8 cellular contexts compared by ENCODE assay signal in the genomic region with DNA sequence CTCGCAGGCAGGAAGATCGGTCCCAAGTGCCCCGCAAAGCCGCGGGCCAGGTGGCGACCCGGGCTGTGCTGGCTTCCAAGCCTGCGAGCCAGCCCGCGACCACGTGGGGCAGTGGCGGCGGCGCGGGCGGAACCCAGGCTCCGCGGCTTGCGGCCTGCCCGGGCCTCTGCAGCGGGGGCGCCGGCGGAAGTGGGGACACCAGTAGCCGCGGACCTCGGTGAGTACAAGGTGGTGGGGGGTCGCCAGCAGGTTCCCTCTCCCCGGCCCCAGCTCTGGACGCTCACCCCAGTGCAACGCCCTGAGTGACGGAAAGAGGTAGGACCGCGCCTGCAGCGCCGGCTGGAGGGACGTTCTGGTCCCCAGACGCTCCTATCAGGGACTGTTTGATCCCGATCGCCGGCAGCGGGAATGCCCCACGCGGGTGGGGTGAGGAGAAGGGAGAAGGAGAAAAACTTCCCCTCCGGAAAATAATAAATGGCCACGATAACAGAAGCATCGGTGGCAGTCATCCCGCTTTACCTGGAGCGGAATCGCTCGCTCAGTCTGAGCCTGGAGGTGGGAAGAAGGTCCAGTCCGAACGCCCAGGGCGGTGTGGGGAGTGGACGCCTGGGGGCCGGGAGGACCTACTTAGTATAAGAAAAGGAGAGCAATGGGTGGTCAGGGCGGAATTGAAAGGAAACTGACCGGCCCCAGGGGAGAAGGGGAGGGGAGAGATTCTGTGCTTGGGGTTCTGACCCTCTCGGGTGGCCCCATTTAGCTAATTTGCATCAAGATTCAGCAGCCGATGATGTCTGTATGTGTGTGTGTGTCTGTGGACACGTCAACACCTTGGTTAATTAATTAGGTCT. TPM values are rescaled to one million over a fixed set of nuclear protein-coding genes. Genes with fewer than 3 reads are reported as not detected.
DNase-seq lines count a peak whose midpoint lies in the region; ATAC-seq and TF ChIP-seq lines count a peak whose summit lies in the region.

Gene GEMIN7 (plus strand): TSS at position 198 of the 848 bp plus-strand sequence. CDS start 10,855 bp downstream, outside the sequence.

- H3K36me3 ChIP-seq in colonic mucosa: no peaks in the 10 kb centered on the region

- TF ChIP-seq CTCF in colonic mucosa (IDR thresholded peaks at IDR 0.05): no peak

- no peaks in the 10 kb centered on the region for H3K9me3 ChIP-seq in colonic mucosa

- intact Hi-C loops in colonic mucosa (cut with DNase I): no loop called here
- intact Hi-C loops in left colon (cut with DNase I, micrococcal nuclease): no loop called here

- ATAC-seq in HG02759 (IDR thresholded peaks at IDR 0.05; ENCODE audit: unreplicated experiment): peak; percentile 32
- peak; percentile 51 for ATAC-seq in left colon
- ATAC-seq in GM18870 (IDR thresholded peaks at IDR 0.05; ENCODE audit: unreplicated experiment): no peak

- H3K27ac ChIP-seq in colonic mucosa: peak within 1 kb of the TSS; percentile 68

- H3K27me3 ChIP-seq in colonic mucosa: no peaks in the 10 kb centered on the region

- H3K4me3 ChIP-seq in colonic mucosa: peak within 1 kb of the TSS; percentile 78

- peaks cover 21% of the 10 kb centered on the region for H3K4me1 ChIP-seq in colonic mucosa

- DNase-seq in D341Med (ENCODE audit: low spot score): peak; percentile 92
- peak; percentile 44 for DNase-seq in NCI-H460 (ENCODE audit: extremely low read depth, low read depth)
- DNase-seq in activated CD4-positive, alpha-beta T cell treated with anti-CD3 and anti-CD28 coated beads for 4 hours: peak; percentile 72 to 81
- peak; percentile 72 for DNase-seq in colonic mucosa
- peak; percentile 64 to 81 for DNase-seq in left colon
- DNase-seq in stimulated activated CD4-positive, alpha-beta T cell treated with anti-CD3 and anti-CD28 coated beads, Interleukin-1b, Interleukin-23, amount 100 ng/mL, for 48 hours: peak; percentile 86

- peak within 1 kb of the TSS; percentile 75 to 99 for H3K9ac ChIP-seq in colonic mucosa (ENCODE audit: low read depth in 2 of 2, low read length in 2 of 2)

RNA-seq across cellular contexts. Expression of gene GEMIN7, which starts in this region (rescaled TPM):
- 20.2 and 24.5 TPM in 2 replicates for total RNA-seq in NCI-H460 (2014; rRNA removed; shearing (Covaris generic))
- polyA plus RNA-seq in NCI-H460 (2014; cell fraction: nucleus; rRNA removed): 21.7 and 23.0 TPM in 2 replicates
- total RNA-seq in colonic mucosa: 10 to 100 TPM; 22.4 to 37.5 TPM
- total RNA-seq in left colon: 10 to 100 TPM; 18.1 to 22.8 TPM
